23 cellular contexts compared by ENCODE assay signal in the genomic region with DNA sequence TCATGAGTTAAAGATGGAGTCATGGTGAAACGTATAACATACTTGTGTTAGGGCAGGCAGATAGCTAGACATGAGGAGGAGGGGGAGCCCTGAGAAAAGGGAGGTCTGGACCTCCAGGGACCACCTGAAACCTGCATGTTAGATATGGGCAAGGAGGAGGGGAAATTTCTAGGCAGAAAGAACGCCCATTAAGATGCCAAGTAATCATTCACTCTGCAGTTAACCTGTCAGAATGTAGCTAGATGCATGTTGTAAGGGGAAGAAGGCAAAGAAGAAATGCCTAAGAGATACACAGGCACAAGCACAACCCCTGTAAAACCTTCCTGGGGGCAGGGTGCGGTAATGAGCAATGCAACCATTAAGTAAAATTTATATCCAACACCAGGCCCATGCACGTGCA.
DNase-seq lines count a peak whose midpoint lies in the region; TF ChIP-seq lines count a peak whose summit lies in the region.
"Had no signal": no experiment of that assay in that cellular context is flagged by ENCODE, and none has a peak within 500 bp of the region (broad histone marks: within the 10 kb centered on the region; RNA-seq: fewer than 3 reads in every experiment).

No MANE protein-coding gene starts in this region.

- intact Hi-C loops in left ventricle myocardium inferior (cut with micrococcal nuclease) = no loop called here

- H3K4me1 ChIP-seq in neural progenitor cell = peaks cover 29% of the 10 kb centered on the region
- H3K4me1 ChIP-seq in left ventricle myocardium inferior = no peaks in the 10 kb centered on the region
- H3K4me1 ChIP-seq: A549; BLaER1 treated with 17β-estradiol and CSF1 and Interleukin-3, amounts not matched to agents 10 nM and 100 nM had no signal

- H3K4me3 Mint-ChIP-seq in neural progenitor cell (no peak overlapping the region), osteocyte (ENCODE audit: unreplicated experiment) (no peak overlapping the region), HFFc6 (no peak overlapping the region)
- H3K4me3 Mint-ChIP-seq: CD14-positive monocyte; CD4-positive, alpha-beta memory T cell; H9 had no signal

- H3K27me3 Mint-ChIP-seq in neural progenitor cell (ENCODE audit: insufficient read depth, low read depth) (peaks cover 2% of the 10 kb centered on the region), osteocyte (ENCODE audit: unreplicated experiment) (no peaks in the 10 kb centered on the region), HFFc6 (ENCODE audit: insufficient read depth) (no peaks in the 10 kb centered on the region)
- H3K27me3 Mint-ChIP-seq: CD4-positive, alpha-beta memory T cell had no signal

- H3K36me3 ChIP-seq in neural progenitor cell = no peaks in the 10 kb centered on the region
- no peaks in the 10 kb centered on the region for H3K36me3 ChIP-seq in left ventricle myocardium inferior
- H3K36me3 ChIP-seq: BE2C; BLaER1 treated with 17β-estradiol and CSF1 and Interleukin-3, amounts not matched to agents 10 nM and 100 nM had no signal

- H3K4me3 ChIP-seq in neural progenitor cell (no peak overlapping the region), left ventricle myocardium inferior (no peak overlapping the region)
- H3K4me3 ChIP-seq: A549; BLaER1 treated with 17β-estradiol and CSF1 and Interleukin-3, amounts not matched to agents 10 nM and 100 nM; GM12878; GM23248 had no signal

- H3K79me2 ChIP-seq in neural progenitor cell (ENCODE audit: low read depth) = no peaks in the 10 kb centered on the region

- H3K9me3 ChIP-seq in neural progenitor cell (ENCODE audit: low read depth) (no peaks in the 10 kb centered on the region), left ventricle myocardium inferior (replicated peaks) (peaks cover 5% of the 10 kb centered on the region)
- H3K9me3 ChIP-seq: A549; BE2C; BLaER1 treated with 17β-estradiol and CSF1 and Interleukin-3, amounts not matched to agents 10 nM and 100 nM had no signal

- DNase-seq in NCI-H2171 treated with DMSO at 0.1 percent for 48 hours (lab: John Stamatoyannopoulos, UW) (peak; percentile 64), NCI-H2171 (lab: John Stamatoyannopoulos, UW) (no peak), left kidney (ENCODE audit: low read depth, low spot score) (peak; percentile 63), neural progenitor cell (ENCODE audit: low spot score) (no peak), left ventricle myocardium inferior (no peak), osteocyte (ENCODE audit: extremely low spot score, unreplicated experiment) (no peak), HFFc6 (no peak)
- DNase-seq: 8988T; ACHN; AML-193; BE2C; Calu3; CD4-positive, alpha-beta memory T cell; COR-L47; DMS79; EL; GDM1; GM23248; H9 had no signal

- TF ChIP-seq CTCF in neural progenitor cell (IDR thresholded peaks at IDR 0.05) (no peak), left ventricle myocardium inferior (IDR thresholded peaks at IDR 0.05; ENCODE audit: borderline replicate concordance) (no peak), osteocyte (IDR thresholded peaks at IDR 0.05) (no peak), HFFc6 (IDR thresholded peaks at IDR 0.05) (no peak)

- no peak overlapping the region for H3K9ac ChIP-seq in neural progenitor cell
- H3K9ac ChIP-seq: BLaER1 treated with 17β-estradiol and CSF1 and Interleukin-3, amounts not matched to agents 10 nM and 100 nM; GM23248 had no signal

- H3K9me3 Mint-ChIP-seq in neural progenitor cell (no peaks in the 10 kb centered on the region), osteocyte (ENCODE audit: unreplicated experiment) (no peaks in the 10 kb centered on the region), HFFc6 (peaks cover 23% of the 10 kb centered on the region)
- H3K9me3 Mint-ChIP-seq: H9 had no signal

- H3K4me1 Mint-ChIP-seq in neural progenitor cell (peaks cover 11% of the 10 kb centered on the region), osteocyte (ENCODE audit: unreplicated experiment) (no peaks in the 10 kb centered on the region), HFFc6 (ENCODE audit: low read depth) (no peaks in the 10 kb centered on the region)
- H3K4me1 Mint-ChIP-seq: CD14-positive monocyte; CD4-positive, alpha-beta memory T cell had no signal

- peak overlapping the region; percentile 84 for H2AFZ ChIP-seq in neural progenitor cell (replicated peaks)
- H2AFZ ChIP-seq: GM23248 had no signal

- H3K27ac ChIP-seq in neural progenitor cell (no peak overlapping the region), left ventricle myocardium inferior (replicated peaks) (no peak overlapping the region)
- H3K27ac ChIP-seq: A549; BLaER1 treated with 17β-estradiol and CSF1 and Interleukin-3, amounts not matched to agents 10 nM and 100 nM; GM23248 had no signal

- H3K36me3 Mint-ChIP-seq in neural progenitor cell (no peaks in the 10 kb centered on the region), osteocyte (ENCODE audit: unreplicated experiment) (no peaks in the 10 kb centered on the region), HFFc6 (ENCODE audit: low read depth) (no peaks in the 10 kb centered on the region)
- H3K36me3 Mint-ChIP-seq: CD14-positive monocyte; CD4-positive, alpha-beta memory T cell had no signal

- H3K27me3 ChIP-seq in neural progenitor cell (no peaks in the 10 kb centered on the region), left ventricle myocardium inferior (ENCODE audit: low read depth) (no peaks in the 10 kb centered on the region)
- H3K27me3 ChIP-seq: BE2C; BLaER1 treated with 17β-estradiol and CSF1 and Interleukin-3, amounts not matched to agents 10 nM and 100 nM had no signal

- peaks cover 6% of the 10 kb centered on the region for H3F3A ChIP-seq in neural progenitor cell (ENCODE audit: low read depth)

- H3K4me2 ChIP-seq in neural progenitor cell = no peak overlapping the region
- H3K4me2 ChIP-seq: A549; BLaER1 treated with 17β-estradiol and CSF1 and Interleukin-3, amounts not matched to agents 10 nM and 100 nM had no signal

- no peaks in the 10 kb centered on the region for H4K20me1 ChIP-seq in neural progenitor cell (ENCODE audit: low read depth)
- H4K20me1 ChIP-seq: BLaER1 treated with 17β-estradiol and CSF1 and Interleukin-3, amounts not matched to agents 10 nM and 100 nM had no signal

- H3K27ac Mint-ChIP-seq in neural progenitor cell (no peak overlapping the region), osteocyte (ENCODE audit: unreplicated experiment) (no peak overlapping the region), HFFc6 (no peak overlapping the region)
- H3K27ac Mint-ChIP-seq: CD14-positive monocyte; CD4-positive, alpha-beta memory T cell; H9 had no signal

Comparison
In these comparisons a context has a peak if more than half of its experiments do, and no peak if none do; other contexts are left out.
1. DNase-seq: peak in NCI-H2171 treated with DMSO at 0.1 percent for 48 hours (single experiment) and left kidney (single experiment); none in NCI-H2171 (single experiment), neural progenitor cell (single experiment), left ventricle myocardium inferior (single experiment), osteocyte (single experiment) and HFFc6 (single experiment).